ENCODE assay signal across 1 cellular context in the genomic region with DNA sequence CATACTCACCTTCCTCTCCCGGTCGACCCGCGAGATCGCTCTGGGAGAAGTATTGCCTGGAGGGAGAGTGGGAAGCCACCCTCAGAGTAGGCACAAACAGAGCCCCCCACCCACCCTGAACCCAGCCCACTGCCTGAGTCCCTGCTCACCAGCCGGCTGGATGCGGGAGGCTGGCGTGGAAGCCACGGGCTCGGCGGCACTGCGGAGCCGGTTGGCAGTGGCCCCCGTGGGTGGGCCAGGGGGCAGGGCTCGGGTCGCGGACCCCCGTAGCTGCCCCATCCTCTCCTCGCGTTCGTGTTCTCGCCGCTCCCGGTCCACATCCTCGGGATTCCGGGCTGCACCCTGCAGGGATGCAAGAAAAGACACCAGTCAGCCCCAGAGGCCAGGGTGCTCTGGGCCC.
A peak's percentile ranks its signal among the peaks of the same experiment; 100 is the strongest.
TF ChIP-seq lines count a peak whose summit lies in the region.

No MANE protein-coding gene starts in this region.

TF ChIP-seq in K562, 482 proteins besides CTCF, POLR2A, EP300 and RAD21:
- TF ChIP-seq POLR2G (IDR thresholded peaks at IDR 0.05; ENCODE audit: low read depth, low read length) (peak; percentile 53), ZBTB17 (CRISPR knock-in tag; IDR thresholded peaks at IDR 0.05) (no peak), PHF20 (IDR thresholded peaks at IDR 0.05; ENCODE audit: partially characterized antibody) (no peak), MBD2 (IDR thresholded peaks at IDR 0.05; ENCODE audit: borderline replicate concordance, low read depth) (no peak), CREB3L1 (IDR thresholded peaks at IDR 0.05; ENCODE audit: borderline replicate concordance, low read depth) (no peak), CCNT2 (IDR thresholded peaks at IDR 0.05; ENCODE audit: borderline replicate concordance, extremely low read depth, insufficient read length, low read depth, low read length) (no peak)
TF ChIP-seq in K562: peak in this region for 1.
